9 cellular contexts compared by ENCODE assay signal in the genomic region with DNA sequence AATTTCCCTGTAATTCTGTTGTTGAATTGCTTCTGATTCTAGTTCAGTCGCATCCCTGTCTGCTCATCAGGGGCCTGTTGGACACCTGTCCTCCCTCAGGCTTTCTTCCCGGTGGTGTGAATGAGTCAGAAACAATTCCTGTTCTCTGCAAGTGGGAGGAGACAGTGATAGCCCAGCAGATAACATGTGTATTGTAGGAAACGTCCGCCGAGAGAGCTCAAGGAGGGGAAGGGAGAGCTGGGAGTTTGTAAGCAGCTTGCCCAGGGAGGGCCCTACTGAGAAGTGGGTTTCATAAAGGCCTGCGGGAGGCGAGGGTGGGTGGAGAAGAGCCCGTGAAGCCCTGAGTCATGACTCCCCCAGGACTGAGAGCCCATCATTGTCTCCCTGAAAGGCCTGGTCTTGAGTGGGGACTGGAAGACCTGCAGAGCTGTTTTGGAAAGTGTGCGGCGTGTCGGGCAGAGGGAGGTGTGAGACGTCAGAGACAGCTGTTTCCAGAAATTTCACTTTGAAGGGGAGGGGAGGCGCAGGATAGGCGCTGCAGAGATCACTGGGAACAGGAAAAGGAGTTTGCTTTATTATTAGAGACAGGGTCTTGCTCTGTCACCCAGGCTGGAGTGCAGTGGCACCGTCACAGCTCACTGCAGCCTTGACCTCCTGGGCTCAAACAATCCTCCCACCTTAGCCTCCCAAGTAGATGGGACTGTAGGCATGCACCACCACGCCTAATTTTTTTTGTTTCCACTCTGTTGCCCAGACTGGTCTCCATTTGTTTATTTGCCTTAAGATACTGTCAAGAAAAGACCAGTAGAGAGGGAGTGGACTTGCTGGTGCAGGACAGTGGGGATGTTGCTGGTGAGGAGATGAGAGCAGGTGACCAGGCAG. TPM values are rescaled to one million over a fixed set of nuclear protein-coding genes. Genes with fewer than 3 reads are reported as not detected.
DNase-seq lines count a peak whose midpoint lies in the region; ATAC-seq and TF ChIP-seq lines count a peak whose summit lies in the region.
"Had no signal": no experiment of that assay in that cellular context is flagged by ENCODE, and none has a peak within 500 bp of the region (broad histone marks: within the 10 kb centered on the region; RNA-seq: fewer than 3 reads in every experiment).

No MANE protein-coding gene starts in this region.

- H3K9me3 Mint-ChIP-seq in endodermal cell (no peaks in the 10 kb centered on the region), neural crest cell (peaks cover 5% of the 10 kb centered on the region)

- H3K27ac Mint-ChIP-seq in endodermal cell (peak overlapping the region; percentile 86), neural crest cell (ENCODE audit: unreplicated experiment) (peak overlapping the region; percentile 91)

- no peak overlapping the region for H3K4me3 ChIP-seq in endodermal cell (ENCODE audit: low read length)

- 40 to 55% methylated on average over 11 to 16 of the region's 16 CpGs for WGBS in endodermal cell (ENCODE audit: insufficient coverage in 1 of 2, insufficient read length in 1 of 2), 2 experiments

- peak; percentile 10 for TF ChIP-seq CTCF in endodermal cell (conservative IDR thresholded peaks at IDR 0.05)
- no peak for TF ChIP-seq CTCF in neural crest cell (conservative IDR thresholded peaks at IDR 0.05)

- H3K4me1 ChIP-seq in endodermal cell (ENCODE audit: control insufficient read depth, insufficient read depth, low read length), result peaks cover 2% of the 10 kb centered on the region

- ATAC-seq in GM18520 (IDR thresholded peaks at IDR 0.05; ENCODE audit: unreplicated experiment), result no peak

- H3K4me3 Mint-ChIP-seq in endodermal cell, result no peak overlapping the region
- H3K4me3 Mint-ChIP-seq in neural crest cell, result no peak overlapping the region

- H3K36me3 ChIP-seq in endodermal cell (ENCODE audit: control insufficient read depth, insufficient read depth, low read length), result peaks cover 53% of the 10 kb centered on the region

- peak overlapping the region; percentile 76 for H3K27ac ChIP-seq in endodermal cell (ENCODE audit: low read depth, low read length)

- H3K9me3 ChIP-seq in endodermal cell (ENCODE audit: control insufficient read depth, low read length), result peaks cover 8% of the 10 kb centered on the region

- H3K36me3 Mint-ChIP-seq in endodermal cell (ENCODE audit: low read depth) (peaks cover 85% of the 10 kb centered on the region), neural crest cell (ENCODE audit: low read depth) (peaks cover 32% of the 10 kb centered on the region)

- H3K4me1 Mint-ChIP-seq in endodermal cell, result peaks cover 15% of the 10 kb centered on the region
- peaks cover 13% of the 10 kb centered on the region for H3K4me1 Mint-ChIP-seq in neural crest cell

- peak; percentile 87 for DNase-seq in ELF-1 (ENCODE audit: low read depth, low spot score)
- DNase-seq in NCI-H345 (lab: John Stamatoyannopoulos, UW), result peak; percentile 88
- DNase-seq in endodermal cell, result peak; percentile 86
- no peak for DNase-seq in neural crest cell (ENCODE audit: low read depth, low spot score)
- DNase-seq in NCI-H1436 treated with DMSO at 0.1 percent for 48 hours (lab: John Stamatoyannopoulos, UW), result no peak
- DNase-seq in NCI-H1694 (lab: John Stamatoyannopoulos, UW), result no peak
- no peak for DNase-seq in NCI-H446 treated with DMSO at 0.1 percent for 48 hours (lab: John Stamatoyannopoulos, UW)
- DNase-seq: NCI-H510A treated with DMSO at 0.1 percent for 48 hours had no signal

- H3K27me3 Mint-ChIP-seq in endodermal cell (ENCODE audit: insufficient read depth), result no peaks in the 10 kb centered on the region
- no peaks in the 10 kb centered on the region for H3K27me3 Mint-ChIP-seq in neural crest cell (ENCODE audit: low read depth)

- H3K9ac ChIP-seq in endodermal cell (ENCODE audit: extremely low read depth, low read length, poor library complexity, severe bottlenecking), result peak overlapping the region; percentile 64

- no peaks in the 10 kb centered on the region for H3K27me3 ChIP-seq in endodermal cell (ENCODE audit: control insufficient read depth, insufficient read depth, low read length, poor library complexity, severe bottlenecking)

RNA-seq across cellular contexts. Expression of a gene that starts 35.3 kb away (rescaled TPM):
- 10 to 100 TPM; 51.9 to 61.6 TPM for total RNA-seq in endodermal cell
- polyA plus RNA-seq in endodermal cell (2013, experiment 1 of 2), result 38.2 TPM
- 35.9 TPM for polyA plus RNA-seq in endodermal cell (2013, experiment 2 of 2)
- 42.9 and 45.1 TPM in 2 replicates for total RNA-seq in neural crest cell

RNA-seq across cellular contexts. Expression of a gene that starts 38.7 kb away (rescaled TPM):
- total RNA-seq in endodermal cell (not detected), neural crest cell (not detected in 2 replicates)
- polyA plus RNA-seq in endodermal cell (2013, experiment 1 of 2), result not detected
- polyA plus RNA-seq in endodermal cell (2013, experiment 2 of 2), result not detected

RNA-seq across cellular contexts. Expression of a gene that starts 40.1 kb away (rescaled TPM):
- total RNA-seq in endodermal cell, result 100 to 1,000 TPM in 1 of 2 donors, 10 to 100 TPM in 1; 87.7 to 130 TPM
- 148 TPM for polyA plus RNA-seq in endodermal cell (2013, experiment 1 of 2)
- polyA plus RNA-seq in endodermal cell (2013, experiment 2 of 2), result 147 TPM
- 193 and 208 TPM in 2 replicates for total RNA-seq in neural crest cell

RNA-seq across cellular contexts. Expression of a gene that starts 49.5 kb away (rescaled TPM):
- total RNA-seq in endodermal cell (not detected), neural crest cell (0.25 TPM in 1 of 2 replicates, not detected in the other)
- polyA plus RNA-seq in endodermal cell (2013, experiment 1 of 2), result not detected
- polyA plus RNA-seq in endodermal cell (2013, experiment 2 of 2), result not detected

RNA-seq across cellular contexts. Expression of a gene that starts 59.9 kb away (rescaled TPM):
- total RNA-seq in endodermal cell, result under 1 TPM in 1 of 2 donors, not detected in 1; 0.31 TPM
- polyA plus RNA-seq in endodermal cell (2013, experiment 1 of 2), result 0.28 TPM
- polyA plus RNA-seq in endodermal cell (2013, experiment 2 of 2), result not detected
- not detected in 2 replicates for total RNA-seq in neural crest cell

Comparison
In these comparisons a context has a peak if more than half of its experiments do, and no peak if none do; other contexts are left out.
1. DNase-seq: peak in ELF-1 (single experiment), NCI-H345 (single experiment) and endodermal cell (single experiment); none in neural crest cell (single experiment), NCI-H1436 treated with DMSO at 0.1 percent for 48 hours (single experiment), NCI-H1694 (single experiment) and NCI-H446 treated with DMSO at 0.1 percent for 48 hours (single experiment).